17 cellular contexts compared by ENCODE assay signal in the genomic region with DNA sequence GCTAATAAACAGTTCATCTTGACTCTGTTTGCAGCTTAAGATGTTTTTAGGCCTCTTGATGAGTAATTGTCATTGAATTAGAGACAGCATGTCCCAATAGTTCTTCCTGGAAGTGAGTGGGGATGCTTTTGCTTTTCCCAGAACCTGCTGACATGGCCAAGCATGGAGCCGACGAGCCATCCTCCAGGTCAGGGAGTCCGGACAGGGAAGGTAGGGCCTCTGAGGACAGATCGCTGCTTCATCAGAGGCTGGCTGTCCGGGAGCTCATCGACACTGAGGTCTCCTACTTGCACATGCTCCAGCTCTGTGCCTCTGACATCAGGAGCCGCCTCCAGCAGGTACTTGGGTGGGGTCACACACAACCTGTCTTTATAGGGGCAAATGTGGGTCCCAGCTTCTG.
"Had no signal": no experiment of that assay in that cellular context is flagged by ENCODE, and none has a peak within 500 bp of the region (broad histone marks: within the 10 kb centered on the region; RNA-seq: fewer than 3 reads in every experiment).

No MANE protein-coding gene starts in this region.

- DNase-seq: activated CD4-positive, alpha-beta T cell treated with anti-CD3 and anti-CD28 coated beads for 1 hour; activated gamma-delta T cell treated with Interleukin-2 at 50 U/mL for 16 hours; activated T-cell treated with anti-CD3 and anti-CD28 coated beads for 4 hours; adrenal gland; dermis blood vessel endothelial cell; effector memory CD8-positive, alpha-beta T cell; foreskin melanocyte; head of caudate nucleus; nucleus accumbens; right lobe of liver; stimulated activated CD4-positive, alpha-beta T cell treated with anti-CD3 and anti-CD28 coated beads, Interleukin-4, amount 100 ng/mL, for 1 hour; stimulated activated naive CD8-positive, alpha-beta T cell treated with anti-CD3 and anti-CD28 coated beads, Interleukin-15, amount 100 ng/mL, for 72 hours; WERI-Rb-1 had no signal

- H3K27me3 ChIP-seq: adrenal gland, right lobe of liver had no signal

- ATAC-seq: activated naive CD4-positive, alpha-beta T cell treated with anti-CD3 and anti-CD28 coated beads, Interleukin-2, amount 50 U/mL, for 72 hours; effector memory CD8-positive, alpha-beta T cell; natural killer cell treated with Interleukin-12 subunit alpha and Interleukin-12 subunit beta and Interleukin-15 and Interleukin-18, amount 100 ng/mL, for 72 hours; right lobe of liver; stimulated activated naive CD8-positive, alpha-beta T cell treated with anti-CD3 and anti-CD28 coated beads, Interleukin-15, amount 100 ng/mL, for 72 hours had no signal

- H3K9me3 ChIP-seq: adrenal gland, right lobe of liver, thoracic aorta had no signal

- H3K4me1 ChIP-seq: adrenal gland, right lobe of liver had no signal

- H3K27ac ChIP-seq: adrenal gland, right lobe of liver, thoracic aorta, WERI-Rb-1 had no signal

- H3K4me3 ChIP-seq: adrenal gland, right lobe of liver, smooth muscle cell, thoracic aorta had no signal

- H3K36me3 ChIP-seq: adrenal gland, right lobe of liver, WERI-Rb-1 had no signal
